In genomic region chr19:45478454-45479238, GRCh38 we compare ENCODE assay signal across 7 cellular contexts. TPM values are rescaled to one million over a fixed set of nuclear protein-coding genes. Genes with fewer than 3 reads are reported as not detected.
DNase-seq lines count a peak whose midpoint lies in the region; ATAC-seq and TF ChIP-seq lines count a peak whose summit lies in the region.

No MANE protein-coding gene starts in this region.

- H3K4me3 ChIP-seq in astrocyte of the spinal cord (ENCODE audit: low read depth, low read length), result peak overlapping the region; percentile 65
- H3K4me3 ChIP-seq in iPS DF 6.9 (ENCODE audit: low read length), result peak overlapping the region; percentile 57; the same call in 1 of the 2 replicates
- peak overlapping the region; percentile 55 to 60 (median 56) for H3K4me3 ChIP-seq in gastrocnemius medialis

- no peaks in the 10 kb centered on the region for H3K9me3 ChIP-seq in iPS DF 6.9 (ENCODE audit: control insufficient read depth, insufficient read depth, low read length)
- no peaks in the 10 kb centered on the region for H3K9me3 ChIP-seq in gastrocnemius medialis

- ATAC-seq in GM18499 (IDR thresholded peaks at IDR 0.05; ENCODE audit: insufficient read depth, unreplicated experiment) (peak; percentile 70), HG02943 (IDR thresholded peaks at IDR 0.05; ENCODE audit: low read depth, unreplicated experiment) (peak; percentile 65), gastrocnemius medialis (peak; percentile 87 to 91)

- H3K36me3 ChIP-seq in iPS DF 6.9 (ENCODE audit: control insufficient read depth, insufficient read depth, low read length) (no peaks in the 10 kb centered on the region), gastrocnemius medialis (no peaks in the 10 kb centered on the region)

- TF ChIP-seq CTCF in astrocyte of the spinal cord (IDR thresholded peaks at IDR 0.05; ENCODE audit: low read depth, low read length) (peak; percentile 94), gastrocnemius medialis (IDR thresholded peaks at IDR 0.05 in 4 of 5, conservative IDR thresholded peaks at IDR 0.05 in 1 of 5) (peak; percentile 96 to 99 (median 99))

- WGBS in iPS DF 6.9 (ENCODE audit: insufficient coverage, insufficient read length), result no CpG with 5 or more reads among the region's 39 CpGs

- H3K4me1 ChIP-seq in iPS DF 6.9 (ENCODE audit: control insufficient read depth, insufficient read depth, low read length), result no peaks in the 10 kb centered on the region
- peaks cover 5 to 7% of the 10 kb centered on the region in 2 donors for H3K4me1 ChIP-seq in gastrocnemius medialis

- TF ChIP-seq POLR2A in gastrocnemius medialis (IDR thresholded peaks at IDR 0.05), result peak; percentile 55 to 71

- H3K27ac ChIP-seq in iPS DF 6.9 (ENCODE audit: low read length) (no peak overlapping the region), gastrocnemius medialis (peak overlapping the region; percentile 91 to 94 (median 91))

- intact Hi-C loops in gastrocnemius medialis (cut with DNase I; ENCODE audit: low total_unique reads), result loop anchor here (1.0 to 2.0 kb wide), 2 partner anchors 39 to 50 kb away; no protein-coding TSS in a partner anchor

- in situ Hi-C loops in astrocyte of the spinal cord (cut with HindIII; ENCODE audit: low sequenced_read_pairs) (no loop called here), gastrocnemius medialis (cut with MboI; ENCODE audit: low sequenced_read_pairs in 4 of 4) (loop anchor here in 2 of 4 donors (5.0 kb wide), 2 partner anchors 36 to 41 kb away; no protein-coding TSS in a partner anchor)

- H3K27me3 ChIP-seq in iPS DF 6.9 (ENCODE audit: control insufficient read depth, insufficient read depth, low read length), result no peaks in the 10 kb centered on the region
- H3K27me3 ChIP-seq in gastrocnemius medialis, result no peaks in the 10 kb centered on the region

- DNase-seq in NCI-H187 treated with DMSO at 0.1 percent for 48 hours (lab: John Stamatoyannopoulos, UW) (peak; percentile 56), T-helper 9 cell (peak; percentile 83), astrocyte of the spinal cord (ENCODE audit: low read depth, low spot score) (peak; percentile 95), iPS DF 6.9 (ENCODE audit: low read depth, low spot score) (no peak), gastrocnemius medialis (peak; percentile 62 to 82)

RNA-seq across cellular contexts. Expression of gene FOSB, which starts 10.8 kb away (rescaled TPM):
- 1 to 10 TPM in 2 of 4 donors, under 1 TPM in 1, not detected in 1; 0.17 to 1.8 (median 1.6) TPM for total RNA-seq in gastrocnemius medialis

RNA-seq across cellular contexts. Expression of gene RTN2, which starts 18.2 kb away (rescaled TPM):
- 100 to 1,000 TPM in 2 of 4 donors, 10 to 100 TPM in 2; 51.8 to 140 (median 101) TPM for total RNA-seq in gastrocnemius medialis

RNA-seq across cellular contexts. Expression of gene PPM1N, which starts 19.6 kb away (rescaled TPM):
- under 1 TPM in 1 of 4 donors, not detected in 3; 0.76 TPM for total RNA-seq in gastrocnemius medialis

RNA-seq across cellular contexts. Expression of gene VASP, which starts 28.6 kb away (rescaled TPM):
- 10 to 100 TPM; 10.2 to 18.2 (median 16.4) TPM for total RNA-seq in gastrocnemius medialis

RNA-seq across cellular contexts. Expression of gene ERCC1, which starts 54.9 kb away (rescaled TPM):
- 100 to 1,000 TPM in 2 of 4 donors, 10 to 100 TPM in 2; 92.1 to 185 (median 103) TPM for total RNA-seq in gastrocnemius medialis
